ENCODE assay signal across 8 cellular contexts in the genomic region with DNA sequence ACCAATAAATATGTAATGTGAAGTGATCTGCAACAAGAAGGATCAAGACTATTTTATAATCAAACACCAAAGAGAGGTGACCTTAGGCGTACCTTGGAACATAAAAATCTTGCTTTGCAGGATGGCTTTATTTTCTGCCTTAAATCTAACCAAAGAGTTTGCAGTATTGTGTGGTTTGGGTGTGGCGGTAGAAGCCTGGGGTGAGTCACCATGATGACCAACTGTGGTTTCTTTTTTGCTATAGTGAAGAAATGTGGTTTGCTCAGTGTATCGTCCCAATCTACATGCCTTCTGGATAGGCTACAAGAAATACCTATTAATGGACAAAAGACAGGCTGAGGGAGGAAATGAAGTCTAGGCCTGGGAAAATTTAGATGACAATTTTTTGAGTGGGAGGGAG.
DNase-seq lines count a peak whose midpoint lies in the region; ATAC-seq lines count a peak whose summit lies in the region.

No MANE protein-coding gene starts in this region.

- peak; percentile 48 for ATAC-seq in GM21528 (IDR thresholded peaks at IDR 0.05; ENCODE audit: low FRiP score, unreplicated experiment)

- no peaks in the 10 kb centered on the region for H3K36me3 Mint-ChIP-seq in stimulated activated naive CD8-positive, alpha-beta T cell treated with anti-CD3 and anti-CD28 coated beads, Interleukin-15, Interleukin-2, amounts not matched to agents 100 ng/mL and 50 ng/mL, for 24 hours (ENCODE audit: low read depth)

- H3K9me3 Mint-ChIP-seq in stimulated activated naive CD8-positive, alpha-beta T cell treated with anti-CD3 and anti-CD28 coated beads, Interleukin-15, Interleukin-2, amounts not matched to agents 100 ng/mL and 50 ng/mL, for 24 hours, result no peaks in the 10 kb centered on the region

- DNase-seq in GM03348 (ENCODE audit: low spot score) (peak; percentile 89), HS-5 (ENCODE audit: low read depth) (peak; percentile 88), fibroblast of gingiva (ENCODE audit: low read depth) (peak; percentile 74), NCI-H524 (lab: John Stamatoyannopoulos, UW) (no peak), NCI-H2107 treated with DMSO at 0.1 percent for 48 hours (lab: John Stamatoyannopoulos, UW; ENCODE audit: unreplicated experiment) (no peak)
- DNase-seq in activated CD4-positive, alpha-beta T cell treated with anti-CD3 and anti-CD28 coated beads for 4 hours, result peak; percentile 38

- H3K27ac Mint-ChIP-seq in stimulated activated naive CD8-positive, alpha-beta T cell treated with anti-CD3 and anti-CD28 coated beads, Interleukin-15, Interleukin-2, amounts not matched to agents 100 ng/mL and 50 ng/mL, for 24 hours, result peak overlapping the region; percentile 79

- peaks cover 45% of the 10 kb centered on the region for H3K27me3 Mint-ChIP-seq in stimulated activated naive CD8-positive, alpha-beta T cell treated with anti-CD3 and anti-CD28 coated beads, Interleukin-15, Interleukin-2, amounts not matched to agents 100 ng/mL and 50 ng/mL, for 24 hours

- peak overlapping the region; percentile 46 for H3K4me3 Mint-ChIP-seq in stimulated activated naive CD8-positive, alpha-beta T cell treated with anti-CD3 and anti-CD28 coated beads, Interleukin-15, Interleukin-2, amounts not matched to agents 100 ng/mL and 50 ng/mL, for 24 hours

- peaks cover 47% of the 10 kb centered on the region for H3K4me1 Mint-ChIP-seq in stimulated activated naive CD8-positive, alpha-beta T cell treated with anti-CD3 and anti-CD28 coated beads, Interleukin-15, Interleukin-2, amounts not matched to agents 100 ng/mL and 50 ng/mL, for 24 hours (ENCODE audit: low read depth)

Comparison
In these comparisons a context has a peak if more than half of its experiments do, and no peak if none do; other contexts are left out.
1. DNase-seq: peak in GM03348 (single experiment), HS-5 (single experiment), activated CD4-positive, alpha-beta T cell treated with anti-CD3 and anti-CD28 coated beads for 4 hours (2 of 2) and fibroblast of gingiva (single experiment); none in NCI-H524 (0 of 2) and NCI-H2107 treated with DMSO at 0.1 percent for 48 hours (single experiment).